ENCODE assay signal across 8 cellular contexts in genomic region chr22:46068908-46069481, GRCh38.
DNase-seq lines count a peak whose midpoint lies in the region; ATAC-seq, FAIRE-seq and TF ChIP-seq lines count a peak whose summit lies in the region.

No MANE protein-coding gene starts in this region.

- TF ChIP-seq POLR2A in K562 (conservative IDR thresholded peaks at IDR 0.05), result no peak
- no peak for TF ChIP-seq POLR2A in vagina (IDR thresholded peaks at IDR 0.05)

- in situ Hi-C loops in K562 (cut with MboI), result no loop called here

- TF ChIP-seq CTCF in Calu3 (IDR thresholded peaks at IDR 0.05; ENCODE audit: unreplicated experiment) (no peak), K562 (IDR thresholded peaks at IDR 0.05 in 2 of 3, conservative IDR thresholded peaks at IDR 0.05 in 1 of 3; ENCODE audit: insufficient read depth in 2 of 3, low read depth in 1 of 3, low read length in 3 of 3) (no peak), lung (IDR thresholded peaks at IDR 0.05; ENCODE audit: control extremely low read depth, extremely low read depth) (no peak), vagina (IDR thresholded peaks at IDR 0.05) (no peak)

- peaks cover 22% of the 10 kb centered on the region for H3K4me1 Mint-ChIP-seq in Calu3 (ENCODE audit: low read depth, unreplicated experiment)

- ATAC-seq in K562, result peak; percentile 76
- ATAC-seq in lung (ENCODE audit: insufficient read depth, low FRiP score), result no peak
- ATAC-seq in HG02981 (IDR thresholded peaks at IDR 0.05; ENCODE audit: unreplicated experiment), result no peak

- H3K27ac ChIP-seq in K562 (ENCODE audit: extremely low read depth, low read depth, low read length) (peak overlapping the region; percentile 73), lung (ENCODE audit: low read depth in 1 of 2, low read length in 1 of 2) (peak overlapping the region; percentile 99 to 100), vagina (peak overlapping the region; percentile 100)

- H3K79me2 ChIP-seq in K562 (ENCODE audit: control insufficient read depth, insufficient read depth, low read length), result no peaks in the 10 kb centered on the region

- no peaks in the 10 kb centered on the region for H3K36me3 ChIP-seq in K562 (ENCODE audit: control insufficient read depth, insufficient read depth, low read length)
- no peaks in the 10 kb centered on the region for H3K36me3 ChIP-seq in lung (ENCODE audit: control insufficient read depth in 2 of 2, insufficient read depth in 2 of 2, low read length in 2 of 2)
- no peaks in the 10 kb centered on the region for H3K36me3 ChIP-seq in vagina

- no peak for TF ChIP-seq RAD21 in K562 (CRISPR knock-in tag; conservative IDR thresholded peaks at IDR 0.05 in 1 of 2, IDR thresholded peaks at IDR 0.05 in 1 of 2)

- peaks cover 0 to 7% of the 10 kb centered on the region in 2 experiments; a peak in 2 of 5 replicates for H3K27me3 ChIP-seq in K562 (ENCODE audit: control insufficient read depth in 2 of 2, insufficient read depth in 2 of 2, low read length in 2 of 2)
- no peaks in the 10 kb centered on the region for H3K27me3 ChIP-seq in lung (ENCODE audit: control insufficient read depth, insufficient read depth)
- H3K27me3 ChIP-seq in vagina, result no peaks in the 10 kb centered on the region

- peak overlapping the region; percentile 76 for H3K4me2 ChIP-seq in K562 (ENCODE audit: insufficient read depth, low read length)

- H3K4me1 ChIP-seq in K562 (replicated peaks in 1 of 2; ENCODE audit: control insufficient read depth in 2 of 2, insufficient read depth in 2 of 2, low read length in 2 of 2), result peaks cover 0 to 23% of the 10 kb centered on the region in 2 experiments; a peak in 3 of 5 replicates
- peaks cover 3 to 8% of the 10 kb centered on the region in 2 donors for H3K4me1 ChIP-seq in lung (ENCODE audit: control insufficient read depth in 2 of 2, insufficient read depth in 2 of 2, low read length in 2 of 2)
- H3K4me1 ChIP-seq in vagina, result peaks cover 49% of the 10 kb centered on the region

- no peaks in the 10 kb centered on the region for H3K9me1 ChIP-seq in K562 (ENCODE audit: control insufficient read depth, insufficient read depth, low read length)

- peak overlapping the region; percentile 93 for H3K27ac Mint-ChIP-seq in Calu3 (ENCODE audit: unreplicated experiment)

- no peaks in the 10 kb centered on the region for H3K9me3 Mint-ChIP-seq in Calu3 (ENCODE audit: low read depth, unreplicated experiment)

- FAIRE-seq in K562 (lab: Jason Lieb, UNC), result no peak

- no peaks in the 10 kb centered on the region for H3K9me3 ChIP-seq in K562 (replicated peaks; ENCODE audit: control insufficient read depth, insufficient read depth, low read depth, low read length)
- no peaks in the 10 kb centered on the region for H3K9me3 ChIP-seq in lung (ENCODE audit: control insufficient read depth in 2 of 2, insufficient read depth in 1 of 2, low read length in 1 of 2)
- no peaks in the 10 kb centered on the region for H3K9me3 ChIP-seq in vagina

- TSS peak; percentile 94 for BruUV-seq in Calu3 (replicated peaks; lab: Mats Ljungman, UMichigan)
- BruUV-seq in K562 (replicated peaks; lab: Mats Ljungman, UMichigan), result no TSS peak

- no peaks in the 10 kb centered on the region for H4K20me1 ChIP-seq in K562 (replicated peaks; ENCODE audit: control insufficient read depth, insufficient read depth, low read length)

- CTCF ChIA-PET in Calu3 (lab: Charles Lee), result interaction anchor here (0.6 to 2.4 kb wide), 2 partner anchors 33 to 62 kb away, joined by 4 to 15 read pairs; no protein-coding TSS in a partner anchor
- CTCF ChIA-PET in K562 (lab: Yijun Ruan, JAX; ENCODE audit: low intra/inter-chr PET ratio), result no interaction called here

- no peaks in the 10 kb centered on the region for H3K27me3 Mint-ChIP-seq in Calu3 (ENCODE audit: unreplicated experiment)

- no peak for TF ChIP-seq EP300 in K562 (IDR thresholded peaks at IDR 0.05; ENCODE audit: low read length)

- H3K4me3 Mint-ChIP-seq in Calu3 (ENCODE audit: low read depth, unreplicated experiment), result peak overlapping the region; percentile 71

- H2AFZ ChIP-seq in K562 (ENCODE audit: low read depth, low read length), result peak overlapping the region; percentile 86

- WGBS in K562 (ENCODE audit: insufficient coverage, low coverage, missing lambda C conversion rate), result 10% methylated on average over 8 of the region's 8 CpGs
- WGBS in lung, 2 donors, result 6 to 7% methylated on average over 8 of the region's 8 CpGs

- DNase-seq in Calu3, result peak; percentile 29
- peak; percentile 48 to 52 for DNase-seq in Kasumi-1 (lab: John Stamatoyannopoulos, UW)
- DNase-seq in K562 (ENCODE audit: extremely low read depth in 1 of 4, low spot score in 3 of 4), result no peak
- DNase-seq in lung (ENCODE audit: low spot score), result no peak
- DNase-seq in vagina (ENCODE audit: extremely low spot score in 2 of 2), result no peak
- DNase-seq in NK-92 treated with Interleukin-12 subunit alpha and Interleukin-12 subunit beta, amount 100 ng/mL, for 24 hours (lab: John Stamatoyannopoulos, UW), result no peak
- DNase-seq in NCI-H526 treated with DMSO at 0.1 percent for 48 hours (lab: John Stamatoyannopoulos, UW), result no peak

- H3K4me3 ChIP-seq in K562 (peak overlapping the region; percentile 26), lung (peak overlapping the region; percentile 18), vagina (peak overlapping the region; percentile 85 to 95)

- H3K9ac ChIP-seq in K562 (ENCODE audit: insufficient read depth in 1 of 2, low read depth in 2 of 2, low read length in 2 of 2), result peak overlapping the region; percentile 77 to 90

- H3K36me3 Mint-ChIP-seq in Calu3 (ENCODE audit: insufficient read depth, unreplicated experiment), result peaks cover 84% of the 10 kb centered on the region

- intact Hi-C loops in Calu3 (cut with micrococcal nuclease; ENCODE audit: unreplicated experiment) (loop anchor here (1.0 kb wide), 1 partner anchor 8 kb away; no protein-coding TSS in a partner anchor), K562 (cut with micrococcal nuclease) (no loop called here), vagina (cut with DNase I) (no loop called here)

- POLR2A ChIA-PET in K562 (lab: Yijun Ruan, JAX), result interaction anchor here (1.1 to 1.2 kb wide), 2 partner anchors 10 kb away, joined by 3 read pairs; no protein-coding TSS in a partner anchor

TF ChIP-seq in K562, 482 proteins besides CTCF, POLR2A, EP300 and RAD21 (continues in another document):
- TF ChIP-seq BHLHE40 (IDR thresholded peaks at IDR 0.05; ENCODE audit: low read length) (no peak), POLR2AphosphoS2 (IDR thresholded peaks at IDR 0.05; ENCODE audit: low read length) (no peak), BCOR (IDR thresholded peaks at IDR 0.05) (no peak), SMARCB1 (IDR thresholded peaks at IDR 0.05; ENCODE audit: insufficient read length, low read depth) (no peak), ZNF124 (CRISPR knock-in tag; IDR thresholded peaks at IDR 0.05) (no peak), KAT2B (IDR thresholded peaks at IDR 0.05; ENCODE audit: low read depth, low read length) (no peak), ZNF707 (CRISPR knock-in tag; conservative IDR thresholded peaks at IDR 0.05) (no peak), ATF3 (IDR thresholded peaks at IDR 0.05) (no peak), ATF3 (CRISPR knock-in tag; conservative IDR thresholded peaks at IDR 0.05) (no peak), ASH1L (IDR thresholded peaks at IDR 0.05; ENCODE audit: borderline replicate concordance, low read depth, partially characterized antibody) (no peak), KLF6 (CRISPR knock-in tag; IDR thresholded peaks at IDR 0.05; ENCODE audit: borderline replicate concordance) (no peak), TCFL5 (CRISPR knock-in tag; conservative IDR thresholded peaks at IDR 0.05) (no peak), TFE3 (CRISPR knock-in tag; IDR thresholded peaks at IDR 0.05) (no peak), GABPB2 (CRISPR knock-in tag; conservative IDR thresholded peaks at IDR 0.05) (no peak), TRIM24 (IDR thresholded peaks at IDR 0.05) (no peak)
- TF ChIP-seq, protein P1, sequence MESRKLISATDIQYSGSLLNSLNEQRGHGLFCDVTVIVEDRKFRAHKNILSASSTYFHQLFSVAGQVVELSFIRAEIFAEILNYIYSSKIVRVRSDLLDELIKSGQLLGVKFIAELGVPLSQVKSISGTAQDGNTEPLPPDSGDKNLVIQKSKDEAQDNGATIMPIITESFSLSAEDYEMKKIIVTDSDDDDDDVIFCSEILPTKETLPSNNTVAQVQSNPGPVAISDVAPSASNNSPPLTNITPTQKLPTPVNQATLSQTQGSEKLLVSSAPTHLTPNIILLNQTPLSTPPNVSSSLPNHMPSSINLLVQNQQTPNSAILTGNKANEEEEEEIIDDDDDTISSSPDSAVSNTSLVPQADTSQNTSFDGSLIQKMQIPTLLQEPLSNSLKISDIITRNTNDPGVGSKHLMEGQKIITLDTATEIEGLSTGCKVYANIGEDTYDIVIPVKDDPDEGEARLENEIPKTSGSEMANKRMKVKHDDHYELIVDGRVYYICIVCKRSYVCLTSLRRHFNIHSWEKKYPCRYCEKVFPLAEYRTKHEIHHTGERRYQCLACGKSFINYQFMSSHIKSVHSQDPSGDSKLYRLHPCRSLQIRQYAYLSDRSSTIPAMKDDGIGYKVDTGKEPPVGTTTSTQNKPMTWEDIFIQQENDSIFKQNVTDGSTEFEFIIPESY (CRISPR knock-in tag; IDR thresholded peaks at IDR 0.05), result no peak

Comparison
In these comparisons a context has a peak if more than half of its experiments do, and no peak if none do; other contexts are left out.
1. DNase-seq: peak in Calu3 (single experiment) and Kasumi-1 (2 of 2); none in K562 (0 of 4), lung (single experiment), vagina (0 of 2), NK-92 treated with Interleukin-12 subunit alpha and Interleukin-12 subunit beta, amount 100 ng/mL, for 24 hours (single experiment) and NCI-H526 treated with DMSO at 0.1 percent for 48 hours (single experiment).
2. H3K4me3 ChIP-seq: peak in every context shown above with its lines; median percentile 90 in vagina; 26 in K562; 18 in lung.
3. Peak in every context shown above with its lines, with median percentiles within 50 percentile points of each other: H3K27ac ChIP-seq.